ENCODE assay signal across 9 cellular contexts in genomic region chr14:63867926-63868921, GRCh38. TPM values are rescaled to one million over a fixed set of nuclear protein-coding genes. Genes with fewer than 3 reads are reported as not detected.
DNase-seq lines count a peak whose midpoint lies in the region; ATAC-seq and TF ChIP-seq lines count a peak whose summit lies in the region.
"Had no signal": no experiment of that assay in that cellular context is flagged by ENCODE, and none has a peak within 500 bp of the region (broad histone marks: within the 10 kb centered on the region; RNA-seq: fewer than 3 reads in every experiment).

No MANE protein-coding gene starts in this region.

- peaks cover 60% of the 10 kb centered on the region for H3K4me1 ChIP-seq in DND-41 (ENCODE audit: insufficient read depth, low read length)
- peaks cover 23% of the 10 kb centered on the region for H3K4me1 ChIP-seq in mucosa of descending colon (ENCODE audit: low read depth)

- no peaks in the 10 kb centered on the region for H3K27me3 ChIP-seq in DND-41 (ENCODE audit: insufficient read depth, low read length, poor library complexity)

- POLR2A ChIA-PET in activated CD4-positive, alpha-beta memory T cell treated with anti-CD3 and anti-CD28 coated beads, Interleukin-2, amount 10 ng/mL, durations not matched to agents 7 days and 5 days (lab: Charles Lee), result interaction anchor here (0.8 to 11.7 kb wide), 5 partner anchors 13 to 65 kb away, joined by 3 to 178 read pairs (median 4); partner anchors contain the start of gene SYNE2

- no peaks in the 10 kb centered on the region for H3K36me3 ChIP-seq in DND-41 (ENCODE audit: insufficient read depth, low read length)
- no peaks in the 10 kb centered on the region for H3K36me3 ChIP-seq in mucosa of descending colon (ENCODE audit: low read depth)

- CTCF ChIA-PET in activated CD4-positive, alpha-beta memory T cell treated with anti-CD3 and anti-CD28 coated beads, Interleukin-2, amount 10 ng/mL, durations not matched to agents 7 days and 5 days (lab: Charles Lee), result interaction anchor here (0.8 to 3.2 kb wide), 3 partner anchors 14 to 99 kb away, joined by 3 to 13 read pairs (median 3); no protein-coding TSS in a partner anchor

- DNase-seq in DND-41 (peak; percentile 44), mucosa of descending colon (peak in 1 of 3 donors; percentile 68), iPS-NIHi11 (ENCODE audit: low spot score) (no peak), NCI-H146 (lab: John Stamatoyannopoulos, UW) (no peak), HUDEP-2 (lab: John Stamatoyannopoulos, UW; ENCODE audit: unreplicated experiment in 76 of 76) (no peak)
- DNase-seq in activated CD4-positive, alpha-beta memory T cell treated with anti-CD3 and anti-CD28 coated beads, Interleukin-2, amount 10 ng/mL, durations not matched to agents 7 days and 5 days, result no peak
- DNase-seq: NCI-H82 had no signal

- H3K27me3 Mint-ChIP-seq in activated CD4-positive, alpha-beta memory T cell treated with anti-CD3 and anti-CD28 coated beads, Interleukin-2, amount 10 ng/mL, durations not matched to agents 7 days and 5 days, result no peaks in the 10 kb centered on the region

- peak overlapping the region; percentile 3 for H3K27ac Mint-ChIP-seq in activated CD4-positive, alpha-beta memory T cell treated with anti-CD3 and anti-CD28 coated beads, Interleukin-2, amount 10 ng/mL, durations not matched to agents 7 days and 5 days

- H3K79me2 ChIP-seq in DND-41 (ENCODE audit: insufficient read depth, low read length), result peaks cover 84% of the 10 kb centered on the region

- H3K4me3 Mint-ChIP-seq in activated CD4-positive, alpha-beta memory T cell treated with anti-CD3 and anti-CD28 coated beads, Interleukin-2, amount 10 ng/mL, durations not matched to agents 7 days and 5 days, result peak overlapping the region; percentile 6

- ATAC-seq in DND-41 (ENCODE audit: insufficient read depth, low read depth), result no peak
- peak; percentile 41 for ATAC-seq in HG02759 (IDR thresholded peaks at IDR 0.05; ENCODE audit: unreplicated experiment)
- ATAC-seq in mucosa of descending colon, result peak; percentile 45
- no peak for ATAC-seq in HG03378 (IDR thresholded peaks at IDR 0.05; ENCODE audit: unreplicated experiment)

- peaks cover 58% of the 10 kb centered on the region for H3K4me1 Mint-ChIP-seq in activated CD4-positive, alpha-beta memory T cell treated with anti-CD3 and anti-CD28 coated beads, Interleukin-2, amount 10 ng/mL, durations not matched to agents 7 days and 5 days

- TF ChIP-seq CTCF in DND-41 (IDR thresholded peaks at IDR 0.05; ENCODE audit: borderline replicate concordance, extremely low read depth, low read length, poor library complexity, severe bottlenecking) (no peak), mucosa of descending colon (IDR thresholded peaks at IDR 0.05) (no peak)

- H3K9me3 ChIP-seq in DND-41 (ENCODE audit: insufficient read depth, low read length, severe bottlenecking), result no peaks in the 10 kb centered on the region
- H3K9me3 ChIP-seq in mucosa of descending colon, result no peaks in the 10 kb centered on the region

- no peak overlapping the region for H3K4me3 ChIP-seq in DND-41 (ENCODE audit: low read depth in 1 of 2, low read length in 2 of 2)
- no peak overlapping the region for H3K4me3 ChIP-seq in mucosa of descending colon

- peaks cover 18% of the 10 kb centered on the region for H3K36me3 Mint-ChIP-seq in activated CD4-positive, alpha-beta memory T cell treated with anti-CD3 and anti-CD28 coated beads, Interleukin-2, amount 10 ng/mL, durations not matched to agents 7 days and 5 days (ENCODE audit: low read depth)

- H4K20me1 ChIP-seq in DND-41 (ENCODE audit: insufficient read depth, low read length), result peaks cover 3% of the 10 kb centered on the region; the same call in 1 of the 2 replicates

- no peaks in the 10 kb centered on the region for H3K9me3 Mint-ChIP-seq in activated CD4-positive, alpha-beta memory T cell treated with anti-CD3 and anti-CD28 coated beads, Interleukin-2, amount 10 ng/mL, durations not matched to agents 7 days and 5 days

- intact Hi-C loops in mucosa of descending colon (cut with DNase I, micrococcal nuclease), result no loop called here

- no peak overlapping the region for H3K9ac ChIP-seq in DND-41 (ENCODE audit: low read depth, low read length)

- peak overlapping the region; percentile 58 for H3K27ac ChIP-seq in DND-41 (ENCODE audit: low read length)

- H2AFZ ChIP-seq in DND-41 (ENCODE audit: low read depth, low read length), result no peak overlapping the region

- peak overlapping the region; percentile 12; the same call in 1 of the 2 replicates for H3K4me2 ChIP-seq in DND-41 (ENCODE audit: insufficient read depth, low read length)

RNA-seq across cellular contexts. Expression of gene SYNE2, which starts 15.4 kb away (rescaled TPM):
- 10 to 100 TPM; 77.7 to 82.4 TPM for total RNA-seq in activated CD4-positive, alpha-beta memory T cell treated with anti-CD3 and anti-CD28 coated beads, Interleukin-2, amount 10 ng/mL, durations not matched to agents 7 days and 5 days
- total RNA-seq in mucosa of descending colon, result 100 to 1,000 TPM; 104 to 215 (median 174) TPM

Comparison
In these comparisons a context has a peak if more than half of its experiments do, and no peak if none do; other contexts are left out.
1. ATAC-seq: peak in HG02759 (single experiment) and mucosa of descending colon (single experiment); none in DND-41 (single experiment) and HG03378 (single experiment).